In genomic region chr1:226378071-226378470, GRCh38 we compare ENCODE assay signal across 2 cellular contexts.
TF ChIP-seq lines count a peak whose summit lies in the region.

No MANE protein-coding gene starts in this region.

TF ChIP-seq in IMR-90, 13 proteins besides CTCF, POLR2A, EP300 and RAD21 (continued from another document):
- TF ChIP-seq, protein P1, sequence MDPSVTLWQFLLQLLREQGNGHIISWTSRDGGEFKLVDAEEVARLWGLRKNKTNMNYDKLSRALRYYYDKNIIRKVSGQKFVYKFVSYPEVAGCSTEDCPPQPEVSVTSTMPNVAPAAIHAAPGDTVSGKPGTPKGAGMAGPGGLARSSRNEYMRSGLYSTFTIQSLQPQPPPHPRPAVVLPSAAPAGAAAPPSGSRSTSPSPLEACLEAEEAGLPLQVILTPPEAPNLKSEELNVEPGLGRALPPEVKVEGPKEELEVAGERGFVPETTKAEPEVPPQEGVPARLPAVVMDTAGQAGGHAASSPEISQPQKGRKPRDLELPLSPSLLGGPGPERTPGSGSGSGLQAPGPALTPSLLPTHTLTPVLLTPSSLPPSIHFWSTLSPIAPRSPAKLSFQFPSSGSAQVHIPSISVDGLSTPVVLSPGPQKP (IDR thresholded peaks at IDR 0.05; ENCODE audit: borderline replicate concordance, low read depth, low read length): no peak
- TF ChIP-seq BHLHE40 (IDR thresholded peaks at IDR 0.05; ENCODE audit: low read depth, low read length): no peak
- no peak for TF ChIP-seq FOS (IDR thresholded peaks at IDR 0.05; ENCODE audit: low read depth, low read length)
- no peak for TF ChIP-seq USF2 (IDR thresholded peaks at IDR 0.05; ENCODE audit: low read depth, low read length)
- no peak for TF ChIP-seq RFX5 (IDR thresholded peaks at IDR 0.05; ENCODE audit: low read depth, low read length)
- TF ChIP-seq MAZ (IDR thresholded peaks at IDR 0.05; ENCODE audit: borderline replicate concordance, low read depth, low read length): no peak
- no peak for TF ChIP-seq MAFK (IDR thresholded peaks at IDR 0.05; ENCODE audit: low read depth, low read length)
- no peak for TF ChIP-seq RCOR1 (IDR thresholded peaks at IDR 0.05; ENCODE audit: insufficient replicate concordance, low read length)
- no peak for TF ChIP-seq CHD1 (IDR thresholded peaks at IDR 0.05; ENCODE audit: low read depth, low read length)
- no peak for TF ChIP-seq SMC3 (IDR thresholded peaks at IDR 0.05; ENCODE audit: low read depth, low read length)
- TF ChIP-seq MXI1 (IDR thresholded peaks at IDR 0.05; ENCODE audit: borderline replicate concordance, low read depth, low read length): no peak
- TF ChIP-seq NFE2L2 (IDR thresholded peaks at IDR 0.05; ENCODE audit: low read depth, low read length): no peak

TF ChIP-seq in HEK293T, 16 proteins besides CTCF, POLR2A, EP300 and RAD21 (continued from another document):
- TF ChIP-seq ZNF384 (IDR thresholded peaks at IDR 0.05) (no peak), LEF1 (IDR thresholded peaks at IDR 0.05; ENCODE audit: borderline replicate concordance) (no peak), FOXK2 (IDR thresholded peaks at IDR 0.05) (no peak), FOXA1 (IDR thresholded peaks at IDR 0.05) (no peak)
TF ChIP-seq in HEK293T: peak in this region for 0.
